In the genomic region with DNA sequence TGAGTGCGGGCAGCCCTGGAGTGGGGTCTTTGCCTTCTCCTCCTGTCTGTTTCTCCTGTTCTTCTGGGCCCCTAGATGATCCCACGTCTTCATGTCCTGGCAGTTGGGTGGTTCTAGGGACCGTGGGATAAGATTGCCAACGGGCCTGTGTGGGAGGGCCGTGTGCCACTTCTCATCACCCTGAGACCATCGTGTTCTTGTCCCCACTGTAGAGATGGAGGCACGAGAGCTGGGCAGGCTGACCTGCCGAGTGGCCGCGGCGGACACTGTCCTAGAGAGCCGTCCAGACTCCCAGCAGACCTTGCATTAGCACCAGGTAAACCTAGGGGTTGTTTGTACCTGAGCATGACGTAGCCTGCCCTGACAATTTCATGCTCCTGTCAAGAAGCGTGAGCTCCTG, we compare ENCODE assay signal across 18 cellular contexts. TPM values are rescaled to one million over a fixed set of nuclear protein-coding genes. Genes with fewer than 3 reads are reported as not detected.
DNase-seq lines count a peak whose midpoint lies in the region; ATAC-seq, FAIRE-seq and TF ChIP-seq lines count a peak whose summit lies in the region.
"Had no signal": no experiment of that assay in that cellular context is flagged by ENCODE, and none has a peak within 500 bp of the region (broad histone marks: within the 10 kb centered on the region; RNA-seq: fewer than 3 reads in every experiment).

No MANE protein-coding gene starts in this region.

- BruUV-seq in K562 (replicated peaks; lab: Mats Ljungman, UMichigan): no TSS peak

- peaks cover 6% of the 10 kb centered on the region; the same call in 2 of the 3 replicates for H3K9me3 Mint-ChIP-seq in GM23338
- H3K9me3 Mint-ChIP-seq: CD8-positive, alpha-beta T cell had no signal

- ATAC-seq in GM23338: no peak
- no peak; the same call in 1 of the 3 replicates for ATAC-seq in K562
- ATAC-seq in Right ventricle myocardium superior (ENCODE audit: poor library complexity): no peak
- no peak for ATAC-seq in upper lobe of right lung
- ATAC-seq: CD8-positive, alpha-beta T cell; GM12878 had no signal

- H3K4me1 Mint-ChIP-seq in GM23338: peaks cover 7% of the 10 kb centered on the region; the same call in 1 of the 3 replicates
- H3K4me1 Mint-ChIP-seq: B cell had no signal

- no peaks in the 10 kb centered on the region for H3F3A ChIP-seq in GM23338 (replicated peaks; ENCODE audit: low read depth)

- no peak overlapping the region for H3K4me2 ChIP-seq in GM23338
- no peak overlapping the region for H3K4me2 ChIP-seq in K562 (ENCODE audit: insufficient read depth, low read length)
- H3K4me2 ChIP-seq in osteoblast (ENCODE audit: insufficient read depth, low read length): no peak overlapping the region
- H3K4me2 ChIP-seq: BLaER1 treated with 17β-estradiol and CSF1 and Interleukin-3, amounts not matched to agents 10 nM and 100 nM had no signal

- H3K27me3 Mint-ChIP-seq in GM23338 (ENCODE audit: insufficient read depth, low read depth, poor library complexity): peaks cover 10% of the 10 kb centered on the region

- in situ Hi-C loops in K562 (cut with MboI): no loop called here

- H3K79me2 ChIP-seq in GM23338 (replicated peaks; ENCODE audit: insufficient read depth): no peaks in the 10 kb centered on the region
- no peaks in the 10 kb centered on the region for H3K79me2 ChIP-seq in K562 (ENCODE audit: control insufficient read depth, insufficient read depth, low read length)
- no peaks in the 10 kb centered on the region for H3K79me2 ChIP-seq in osteoblast (ENCODE audit: insufficient read depth, low read length)

- TF ChIP-seq EP300 in K562 (IDR thresholded peaks at IDR 0.05; ENCODE audit: low read length): no peak
- no peak for TF ChIP-seq EP300 in stomach (IDR thresholded peaks at IDR 0.05)

- H3K27me3 ChIP-seq in GM23338 (ENCODE audit: insufficient read depth) (no peaks in the 10 kb centered on the region), K562 (ENCODE audit: control insufficient read depth in 2 of 2, insufficient read depth in 2 of 2, low read length in 2 of 2) (peaks cover 2 to 31% of the 10 kb centered on the region in 2 experiments; a peak in 3 of 5 replicates), osteoblast (ENCODE audit: insufficient read depth, low read length) (no peaks in the 10 kb centered on the region), stomach (no peaks in the 10 kb centered on the region), upper lobe of right lung (no peaks in the 10 kb centered on the region), prostate gland (replicated peaks; ENCODE audit: insufficient read depth) (no peaks in the 10 kb centered on the region)
- H3K27me3 ChIP-seq: BLaER1 treated with 17β-estradiol and CSF1 and Interleukin-3, amounts not matched to agents 10 nM and 100 nM had no signal

- TF ChIP-seq POLR2A in K562 (conservative IDR thresholded peaks at IDR 0.05) (no peak), stomach (IDR thresholded peaks at IDR 0.05) (no peak), prostate gland (IDR thresholded peaks at IDR 0.05) (no peak)

- DNase-seq in GM23338 (ENCODE audit: low spot score) (no peak), K562 (ENCODE audit: extremely low read depth in 1 of 4, low spot score in 3 of 4) (no peak), osteoblast (ENCODE audit: insufficient read length, low spot score, missing footprints) (peak; percentile 48), stomach (peak; percentile 23), Right ventricle myocardium superior (no peak), upper lobe of right lung (no peak), prostate gland (ENCODE audit: low spot score) (no peak)
- DNase-seq: Calu3; CD8-positive, alpha-beta T cell; DMS 273 treated with DMSO at 0.1 percent for 48 hours; DMS53; DND-41; EL; HCEC 1CT had no signal

- no peak overlapping the region for H3K4me3 Mint-ChIP-seq in GM23338
- H3K4me3 Mint-ChIP-seq: B cell; CD8-positive, alpha-beta T cell had no signal

- H3K36me3 Mint-ChIP-seq in GM23338 (ENCODE audit: low read depth): no peaks in the 10 kb centered on the region
- H3K36me3 Mint-ChIP-seq: CD8-positive, alpha-beta T cell had no signal

- no peak for FAIRE-seq in K562 (lab: Jason Lieb, UNC)
- FAIRE-seq: GM12878, H54 had no signal

- intact Hi-C loops in K562 (cut with micrococcal nuclease): no loop called here
- intact Hi-C loops in stomach (cut with DNase I; ENCODE audit: low total_unique reads): no loop called here
- intact Hi-C loops in Right ventricle myocardium superior (cut with DNase I): no loop called here
- intact Hi-C loops in upper lobe of right lung (cut with DNase I): no loop called here
- intact Hi-C loops in prostate gland (cut with DNase I): no loop called here

- no peak overlapping the region for H3K27ac Mint-ChIP-seq in GM23338
- H3K27ac Mint-ChIP-seq: B cell; CD8-positive, alpha-beta T cell had no signal

- no peaks in the 10 kb centered on the region for H3K9me2 ChIP-seq in GM23338 (ENCODE audit: insufficient read depth)

- H3K9ac ChIP-seq in K562 (ENCODE audit: insufficient read depth in 1 of 2, low read depth in 2 of 2, low read length in 2 of 2): peak overlapping the region in 1 of 2 experiments; percentile 62; a peak in 2 of 4 replicates
- H3K9ac ChIP-seq: BLaER1 treated with 17β-estradiol and CSF1 and Interleukin-3, amounts not matched to agents 10 nM and 100 nM had no signal

- H3K36me3 ChIP-seq in GM23338 (ENCODE audit: insufficient read depth) (no peaks in the 10 kb centered on the region), K562 (ENCODE audit: control insufficient read depth, insufficient read depth, low read length) (no peaks in the 10 kb centered on the region), osteoblast (ENCODE audit: insufficient read depth, low read length) (no peaks in the 10 kb centered on the region), stomach (no peaks in the 10 kb centered on the region), upper lobe of right lung (no peaks in the 10 kb centered on the region), prostate gland (no peaks in the 10 kb centered on the region)
- H3K36me3 ChIP-seq: BLaER1 treated with 17β-estradiol and CSF1 and Interleukin-3, amounts not matched to agents 10 nM and 100 nM had no signal

- H3K27ac ChIP-seq in GM23338 (ENCODE audit: low read depth) (no peak overlapping the region), K562 (ENCODE audit: extremely low read depth, low read depth, low read length) (no peak overlapping the region), osteoblast (ENCODE audit: low read depth, low read length) (no peak overlapping the region), stomach (no peak overlapping the region), upper lobe of right lung (no peak overlapping the region), prostate gland (no peak overlapping the region)
- H3K27ac ChIP-seq: BLaER1 treated with 17β-estradiol and CSF1 and Interleukin-3, amounts not matched to agents 10 nM and 100 nM had no signal

- H2AFZ ChIP-seq in GM23338 (peak overlapping the region; percentile 56; the same call in 1 of the 2 replicates), K562 (ENCODE audit: low read depth, low read length) (peak overlapping the region; percentile 46), osteoblast (ENCODE audit: low read length) (no peak overlapping the region)

- no peak for TF ChIP-seq RAD21 in K562 (CRISPR knock-in tag; conservative IDR thresholded peaks at IDR 0.05 in 1 of 2, IDR thresholded peaks at IDR 0.05 in 1 of 2)

- H3K4me1 ChIP-seq in GM23338 (ENCODE audit: insufficient read depth) (no peaks in the 10 kb centered on the region), K562 (replicated peaks in 1 of 2; ENCODE audit: control insufficient read depth in 2 of 2, insufficient read depth in 2 of 2, low read length in 2 of 2) (peaks cover 8 to 9% of the 10 kb centered on the region in 2 experiments; a peak in 4 of 5 replicates), osteoblast (ENCODE audit: insufficient read depth, low read length) (no peaks in the 10 kb centered on the region), stomach (no peaks in the 10 kb centered on the region), upper lobe of right lung (no peaks in the 10 kb centered on the region), prostate gland (replicated peaks) (no peaks in the 10 kb centered on the region)

- H3K4me3 ChIP-seq in GM23338: no peak overlapping the region
- H3K4me3 ChIP-seq in K562: no peak overlapping the region
- H3K4me3 ChIP-seq in osteoblast (ENCODE audit: insufficient read depth, low read length): no peak overlapping the region
- H3K4me3 ChIP-seq in stomach: no peak overlapping the region
- no peak overlapping the region for H3K4me3 ChIP-seq in upper lobe of right lung
- H3K4me3 ChIP-seq in prostate gland: no peak overlapping the region
- H3K4me3 ChIP-seq: BLaER1 treated with 17β-estradiol and CSF1 and Interleukin-3, amounts not matched to agents 10 nM and 100 nM; GM12878 had no signal

- no peak for TF ChIP-seq CTCF in GM23338 (conservative IDR thresholded peaks at IDR 0.05; ENCODE audit: low read depth in 2 of 2)
- no peak for TF ChIP-seq CTCF in K562 (IDR thresholded peaks at IDR 0.05 in 2 of 3, conservative IDR thresholded peaks at IDR 0.05 in 1 of 3; ENCODE audit: insufficient read depth in 2 of 3, low read depth in 1 of 3, low read length in 3 of 3)
- TF ChIP-seq CTCF in osteoblast (IDR thresholded peaks at IDR 0.05; ENCODE audit: extremely low read depth, low read depth, low read length): no peak
- no peak for TF ChIP-seq CTCF in stomach (IDR thresholded peaks at IDR 0.05)
- no peak for TF ChIP-seq CTCF in upper lobe of right lung (IDR thresholded peaks at IDR 0.05)
- TF ChIP-seq CTCF in prostate gland (IDR thresholded peaks at IDR 0.05): no peak

- POLR2A ChIA-PET in K562 (lab: Yijun Ruan, JAX): no interaction called here

- 20% methylated on average over 14 of the region's 14 CpGs for WGBS in K562 (ENCODE audit: insufficient coverage, low coverage, missing lambda C conversion rate)
- 90 to 92% (median 91%) methylated on average over 14 of the region's 14 CpGs for WGBS in stomach, 5 donors
- 94% methylated on average over 14 of the region's 14 CpGs for WGBS in prostate gland

- CTCF ChIA-PET in K562 (lab: Yijun Ruan, JAX; ENCODE audit: low intra/inter-chr PET ratio): no interaction called here

- no peaks in the 10 kb centered on the region for H4K20me1 ChIP-seq in GM23338 (replicated peaks; ENCODE audit: insufficient read depth)
- no peaks in the 10 kb centered on the region for H4K20me1 ChIP-seq in K562 (replicated peaks; ENCODE audit: control insufficient read depth, insufficient read depth, low read length)
- H4K20me1 ChIP-seq in osteoblast (ENCODE audit: insufficient read depth, low read length): no peaks in the 10 kb centered on the region
- H4K20me1 ChIP-seq: BLaER1 treated with 17β-estradiol and CSF1 and Interleukin-3, amounts not matched to agents 10 nM and 100 nM had no signal

- peaks cover 6% of the 10 kb centered on the region; the same call in 1 of the 2 replicates for H3K9me3 ChIP-seq in K562 (replicated peaks; ENCODE audit: control insufficient read depth, insufficient read depth, low read depth, low read length)
- no peaks in the 10 kb centered on the region for H3K9me3 ChIP-seq in osteoblast (ENCODE audit: low read depth, low read length)
- peaks cover 0 to 9% (median 4%) of the 10 kb centered on the region in 4 donors for H3K9me3 ChIP-seq in stomach
- H3K9me3 ChIP-seq in upper lobe of right lung: no peaks in the 10 kb centered on the region
- H3K9me3 ChIP-seq in prostate gland: no peaks in the 10 kb centered on the region

- no peaks in the 10 kb centered on the region for H3K9me1 ChIP-seq in K562 (ENCODE audit: control insufficient read depth, insufficient read depth, low read length)

RNA-seq across cellular contexts. Expression of a gene that starts 18.5 kb away (rescaled TPM):
- 76.2 and 76.9 TPM in 2 replicates for total RNA-seq in GM23338 (2014; rRNA removed; shearing (Covaris generic))
- polyA plus RNA-seq in GM23338 (2016; fragmentation: Nextera tagmentation; extraction: Ambion mirVana): 13.6 and 16.8 TPM in 2 replicates
- total RNA-seq in K562 (2011; cell fraction: chromatin; rRNA removed; ENCODE audit: low replicate concordance): 288 and 606 TPM in 2 replicates
- total RNA-seq in K562 (2011; cell fraction: nucleolus; rRNA removed): 128 and 147 TPM in 2 replicates
- total RNA-seq in K562 (2011; cell fraction: nucleoplasm; rRNA removed): 296 and 333 TPM in 2 replicates
- 75.4 and 80.9 TPM in 2 replicates for total RNA-seq in K562 (2014; rRNA removed)
- total RNA-seq in K562 (2014; rRNA removed; fragmentation: Illumina TruSeq; extraction: Trizol): 91.7 and 99.0 TPM in 2 replicates
- total RNA-seq in K562 (2015; rRNA removed; fragmentation: Illumina TruSeq; extraction: Trizol): 75.4 and 84.7 TPM in 2 replicates
- 76.0 and 76.4 TPM in 2 replicates for total RNA-seq in K562 (2021)
- polyA plus RNA-seq in K562 (2011; rRNA removed): 45.4 and 81.4 TPM in 2 replicates
- polyA plus RNA-seq in K562 (2011; cell fraction: cytosol; rRNA removed): 39.7 and 40.3 TPM in 2 replicates
- polyA plus RNA-seq in K562 (2011; cell fraction: nucleus; rRNA removed): 38.6 and 55.2 TPM in 2 replicates
- polyA plus RNA-seq in K562 (2012): 38.5 and 40.4 TPM in 2 replicates
- 59.8 and 66.9 TPM in 2 replicates for polyA plus RNA-seq in K562 (2014; fragmentation: Illumina TruSeq; extraction: Trizol)
- 10 to 100 TPM in 1 of 2 experiments, 1 to 10 TPM in 1; 9.6 to 15.3 TPM for polyA plus RNA-seq in K562 (2014; fragmentation: Nextera tagmentation; extraction: Ambion mirVana)
- polyA plus RNA-seq in K562 (2014; rRNA removed): 58.0 and 61.9 TPM in 2 replicates
- 123 and 152 TPM in 2 replicates for polyA minus RNA-seq in K562 (2011; rRNA and poly(A)+ RNA removed)
- polyA minus RNA-seq in K562 (2011; cell fraction: cytosol; rRNA and poly(A)+ RNA removed): 44.5 and 80.8 TPM in 2 replicates
- polyA minus RNA-seq in K562 (2011; cell fraction: nucleus; rRNA and poly(A)+ RNA removed): 96.0 and 102 TPM in 2 replicates
- total RNA-seq in osteoblast: 94.9 and 95.9 TPM in 2 replicates
- total RNA-seq in stomach: 100 to 1,000 TPM in 2 of 5 donors, 10 to 100 TPM in 3; 60.9 to 162 (median 84.3) TPM
- polyA plus RNA-seq in stomach: 10 to 100 TPM; 13.5 to 23.4 (median 19.6) TPM
- total RNA-seq in Right ventricle myocardium superior: 48.7 TPM
- 56.9 TPM for total RNA-seq in upper lobe of right lung
- 10 to 100 TPM; 49.0 to 72.0 TPM for total RNA-seq in prostate gland

Comparison
In these comparisons a context has a peak if more than half of its experiments do, and no peak if none do; other contexts are left out.
1. DNase-seq: peak in osteoblast (single experiment) and stomach (single experiment); none in GM23338 (single experiment), K562 (0 of 4), Right ventricle myocardium superior (single experiment), upper lobe of right lung (single experiment) and prostate gland (single experiment).